13 cellular contexts compared by ENCODE assay signal in genomic region chr1:202623075-202623474, GRCh38.
DNase-seq lines count a peak whose midpoint lies in the region; FAIRE-seq and TF ChIP-seq lines count a peak whose summit lies in the region.
"Had no signal": no experiment of that assay in that cellular context is flagged by ENCODE, and none has a peak within 500 bp of the region (broad histone marks: within the 10 kb centered on the region; RNA-seq: fewer than 3 reads in every experiment).

No MANE protein-coding gene starts in this region.

- H3K4me1 ChIP-seq in H1 (replicated peaks in 1 of 4; ENCODE audit: control insufficient read depth in 3 of 4, insufficient read depth in 4 of 4, low read length in 3 of 4) (peaks cover 6 to 21% (median 12%) of the 10 kb centered on the region in 4 experiments), mesenchymal stem cell (ENCODE audit: control insufficient read depth, insufficient read depth, low read depth, low read length) (peaks cover 38% of the 10 kb centered on the region)

- no peak for TF ChIP-seq EP300 in H1 (IDR thresholded peaks at IDR 0.05; ENCODE audit: borderline replicate concordance in 1 of 2, low read depth in 2 of 2, low read length in 2 of 2)

- POLR2A ChIA-PET in H1 (lab: Charles Lee; ENCODE audit: partially characterized antibody), result no interaction called here

- H3K9me3 ChIP-seq in MG63, result no peaks in the 10 kb centered on the region
- no peaks in the 10 kb centered on the region for H3K9me3 ChIP-seq in H1 (ENCODE audit: insufficient read depth in 2 of 2, low read depth in 1 of 2, low read length in 1 of 2)
- no peaks in the 10 kb centered on the region for H3K9me3 ChIP-seq in mesenchymal stem cell (ENCODE audit: control insufficient read depth, low read length)

- no peak overlapping the region for H3K4ac ChIP-seq in H1 (replicated peaks; ENCODE audit: insufficient read length, low read depth, low read length)
- peak overlapping the region in 1 of 2 experiments; percentile 37 for H3K4ac ChIP-seq in mesenchymal stem cell (ENCODE audit: low read depth in 1 of 2, low read length in 2 of 2)

- H3K4me3 ChIP-seq in MG63 (no peak overlapping the region), H1 (ENCODE audit: extremely low read depth in 1 of 4, insufficient read depth in 2 of 4, low read depth in 3 of 4, low read length in 4 of 4) (no peak overlapping the region), mesenchymal stem cell (ENCODE audit: insufficient read depth in 1 of 2, low read depth in 1 of 2, low read length in 2 of 2) (no peak overlapping the region)

- H2BK120ac ChIP-seq in H1 (replicated peaks; ENCODE audit: low read depth, low read length) (no peak overlapping the region), mesenchymal stem cell (ENCODE audit: low read depth, low read length) (peak overlapping the region; percentile 78)

- peak overlapping the region; percentile 42; the same call in 1 of the 2 replicates for H4K8ac ChIP-seq in H1 (ENCODE audit: extremely low read depth, insufficient read depth, low read length)
- peak overlapping the region; percentile 59 for H4K8ac ChIP-seq in mesenchymal stem cell (ENCODE audit: low read length)

- H3K79me2 ChIP-seq in H1 (ENCODE audit: control insufficient read depth in 1 of 2, insufficient read depth in 2 of 2, low read length in 2 of 2), result no peaks in the 10 kb centered on the region

- H3K36me3 ChIP-seq in MG63 (no peaks in the 10 kb centered on the region), H1 (ENCODE audit: control insufficient read depth in 2 of 4, insufficient read depth in 4 of 4, low read length in 3 of 4) (no peaks in the 10 kb centered on the region; a peak in 1 of 8 replicates), mesenchymal stem cell (ENCODE audit: control insufficient read depth in 1 of 2, insufficient read depth in 2 of 2, low read depth in 1 of 2, low read length in 2 of 2) (no peaks in the 10 kb centered on the region)

- H4K5ac ChIP-seq in H1 (ENCODE audit: insufficient read length, low read depth, low read length), result no peak overlapping the region

- H3K23me2 ChIP-seq in H1 (ENCODE audit: low read depth, low read length), result peaks cover 11% of the 10 kb centered on the region; the same call in 1 of the 2 replicates

- no peak overlapping the region; the same call in 1 of the 2 replicates for H3K18ac ChIP-seq in H1 (ENCODE audit: extremely low read depth, low read length)
- peak overlapping the region; percentile 57 to 75 for H3K18ac ChIP-seq in mesenchymal stem cell (ENCODE audit: low read depth in 1 of 2, low read length in 2 of 2)

- no peak for FAIRE-seq in H1 (lab: Jason Lieb, UNC)

- no peak overlapping the region for H2AFZ ChIP-seq in H1 (ENCODE audit: low read length)
- H2AFZ ChIP-seq in mesenchymal stem cell (ENCODE audit: low read depth, low read length), result no peak overlapping the region

- H3K27me3 ChIP-seq in MG63, result no peaks in the 10 kb centered on the region
- no peaks in the 10 kb centered on the region for H3K27me3 ChIP-seq in H1 (replicated peaks in 1 of 4; ENCODE audit: control insufficient read depth in 3 of 4, extremely low read depth in 1 of 4, insufficient read depth in 3 of 4, low read length in 3 of 4)
- H3K27me3 ChIP-seq in mesenchymal stem cell (ENCODE audit: control insufficient read depth in 1 of 2, insufficient read depth in 1 of 2, low read length in 2 of 2), result peaks cover 0 to 49% of the 10 kb centered on the region in 2 experiments

- H3K9ac ChIP-seq in H1 (replicated peaks in 1 of 4; ENCODE audit: extremely low read depth in 1 of 4, low read depth in 3 of 4, low read length in 3 of 4) (no peak overlapping the region), mesenchymal stem cell (ENCODE audit: low read length) (no peak overlapping the region)

- no peak for TF ChIP-seq POLR2A in H1 (IDR thresholded peaks at IDR 0.05; ENCODE audit: control extremely low read depth in 1 of 2, low read depth in 2 of 2, low read length in 2 of 2)

- no peak for TF ChIP-seq CTCF in H1 (IDR thresholded peaks at IDR 0.05; ENCODE audit: control extremely low read depth in 1 of 3, insufficient read depth in 1 of 3, low read depth in 1 of 3, low read length in 3 of 3)

- H3K23ac ChIP-seq in H1 (ENCODE audit: insufficient read length), result no peak overlapping the region
- no peak overlapping the region for H3K23ac ChIP-seq in mesenchymal stem cell (ENCODE audit: low read length in 2 of 2)

- H3K4me2 ChIP-seq in H1 (ENCODE audit: insufficient read depth in 1 of 2, low read depth in 2 of 2, low read length in 2 of 2) (no peak overlapping the region), mesenchymal stem cell (ENCODE audit: low read length, poor library complexity, severe bottlenecking) (no peak overlapping the region)

- no peak overlapping the region for H2BK15ac ChIP-seq in H1 (ENCODE audit: low read length)
- peak overlapping the region; percentile 82 for H2BK15ac ChIP-seq in mesenchymal stem cell (ENCODE audit: low read depth, poor library complexity, severe bottlenecking)

- no peak overlapping the region for H3K56ac ChIP-seq in H1 (replicated peaks; ENCODE audit: insufficient read length, low read depth, low read length)

- H4K91ac ChIP-seq in H1 (replicated peaks; ENCODE audit: insufficient read length, low read length) (no peak overlapping the region), mesenchymal stem cell (ENCODE audit: low read length) (peak overlapping the region; percentile 64)

- CTCF ChIA-PET in H1 (lab: Charles Lee; ENCODE audit: partially characterized antibody), result interaction anchor here (0.8 to 2.1 kb wide), 7 partner anchors 8 to 87 kb away, joined by 3 to 7 read pairs (median 3); partner anchors contain the start of gene SYT2

- 74% methylated on average over 7 of the region's 7 CpGs; no CpG with 5 or more reads in 1 of the 2 experiments for WGBS in H1 (ENCODE audit: extremely low coverage in 1 of 2, insufficient coverage in 1 of 2, insufficient read length in 1 of 2, insufficient replicate concordance in 2 of 2, low coverage in 1 of 2, low lambda C conversion rate in 2 of 2, missing lambda C conversion rate in 1 of 2), 2 experiments
- 17% methylated on average over 5 of the region's 7 CpGs for WGBS in mesenchymal stem cell

- H2AK5ac ChIP-seq in H1 (ENCODE audit: low read depth, low read length) (no peak overlapping the region), mesenchymal stem cell (ENCODE audit: low read length, severe bottlenecking) (peak overlapping the region; percentile 20)

- peak overlapping the region; percentile 32; the same call in 1 of the 2 replicates for H2BK20ac ChIP-seq in H1 (ENCODE audit: low read length)

- H3K79me1 ChIP-seq in H1 (ENCODE audit: low read depth, low read length) (peaks cover 7% of the 10 kb centered on the region), mesenchymal stem cell (replicated peaks; ENCODE audit: low read length, poor library complexity, severe bottlenecking) (no peaks in the 10 kb centered on the region)

- H2BK5ac ChIP-seq in H1 (ENCODE audit: low read depth, low read length), result no peak overlapping the region
- H2BK5ac ChIP-seq in mesenchymal stem cell (ENCODE audit: low read depth, low read length, poor library complexity, severe bottlenecking), result no peak overlapping the region

- H2BK12ac ChIP-seq in H1 (ENCODE audit: low read depth, low read length) (no peak overlapping the region), mesenchymal stem cell (ENCODE audit: low read length in 2 of 2) (peak overlapping the region; percentile 72 to 96)

- DNase-seq in AG08395 (ENCODE audit: low spot score), result peak; percentile 40
- peak; percentile 88 for DNase-seq in MG63
- DNase-seq in H1 (ENCODE audit: low read depth in 1 of 2, low spot score in 2 of 2), result no peak
- peak; percentile 72 for DNase-seq in mesenchymal stem cell
- DNase-seq in NCI-H128 (lab: John Stamatoyannopoulos, UW; ENCODE audit: unreplicated experiment), result no peak
- no peak for DNase-seq in NCI-H1417 (lab: John Stamatoyannopoulos, UW)
- no peak for DNase-seq in NCI-H2029 treated with DMSO at 0.1 percent for 48 hours (lab: John Stamatoyannopoulos, UW)
- DNase-seq in UCSD-AML1 (lab: John Stamatoyannopoulos, UW; ENCODE audit: unreplicated experiment), result no peak
- DNase-seq: NCI-H226; stimulated activated CD4-positive, alpha-beta T cell treated with anti-CD3 and anti-CD28 coated beads, Interleukin-15, amount 100 ng/mL, for 24 hours; stimulated activated naive CD4-positive, alpha-beta T cell treated with Interleukin-2 at 50 U/mL for 16 hours; T-cell had no signal

- peaks cover 0 to 7% of the 10 kb centered on the region in 2 experiments for H4K20me1 ChIP-seq in H1 (replicated peaks in 1 of 2; ENCODE audit: control insufficient read depth in 1 of 2, insufficient read depth in 2 of 2, low read length in 2 of 2)

- H3K14ac ChIP-seq in H1 (ENCODE audit: insufficient read length), result no peak overlapping the region
- H3K14ac ChIP-seq in mesenchymal stem cell (ENCODE audit: low read length in 2 of 2), result no peak overlapping the region

- no peak for TF ChIP-seq RAD21 in H1 (IDR thresholded peaks at IDR 0.05 in 1 of 2, conservative IDR thresholded peaks at IDR 0.05 in 1 of 2; ENCODE audit: low read depth in 2 of 2, low read length in 2 of 2)

- H3K27ac ChIP-seq in H1 (ENCODE audit: low read depth, low read length), result no peak overlapping the region
- H3K27ac ChIP-seq in mesenchymal stem cell (ENCODE audit: low read length, poor library complexity, severe bottlenecking), result no peak overlapping the region
- H3K27ac ChIP-seq: C4-2B had no signal

TF ChIP-seq in H1, 55 proteins besides CTCF, POLR2A, EP300 and RAD21:
- TF ChIP-seq NRF1 (IDR thresholded peaks at IDR 0.05; ENCODE audit: low read depth, low read length) (no peak), BACH1 (IDR thresholded peaks at IDR 0.05; ENCODE audit: low read length) (0 out of 2 replicates have a peak, but pooled peaks have one; percentile 12), CTBP2 (IDR thresholded peaks at IDR 0.05; ENCODE audit: borderline replicate concordance, insufficient read depth, insufficient read length, low read length) (no peak)
TF ChIP-seq in H1: peak in this region for 1.

Comparison
In these comparisons a context has a peak if more than half of its experiments do, and no peak if none do; other contexts are left out.
1. DNase-seq: peak in AG08395 (single experiment), MG63 (single experiment) and mesenchymal stem cell (single experiment); none in H1 (0 of 2), NCI-H128 (single experiment), NCI-H1417 (0 of 3), NCI-H2029 treated with DMSO at 0.1 percent for 48 hours (single experiment) and UCSD-AML1 (single experiment).